In the genomic region with DNA sequence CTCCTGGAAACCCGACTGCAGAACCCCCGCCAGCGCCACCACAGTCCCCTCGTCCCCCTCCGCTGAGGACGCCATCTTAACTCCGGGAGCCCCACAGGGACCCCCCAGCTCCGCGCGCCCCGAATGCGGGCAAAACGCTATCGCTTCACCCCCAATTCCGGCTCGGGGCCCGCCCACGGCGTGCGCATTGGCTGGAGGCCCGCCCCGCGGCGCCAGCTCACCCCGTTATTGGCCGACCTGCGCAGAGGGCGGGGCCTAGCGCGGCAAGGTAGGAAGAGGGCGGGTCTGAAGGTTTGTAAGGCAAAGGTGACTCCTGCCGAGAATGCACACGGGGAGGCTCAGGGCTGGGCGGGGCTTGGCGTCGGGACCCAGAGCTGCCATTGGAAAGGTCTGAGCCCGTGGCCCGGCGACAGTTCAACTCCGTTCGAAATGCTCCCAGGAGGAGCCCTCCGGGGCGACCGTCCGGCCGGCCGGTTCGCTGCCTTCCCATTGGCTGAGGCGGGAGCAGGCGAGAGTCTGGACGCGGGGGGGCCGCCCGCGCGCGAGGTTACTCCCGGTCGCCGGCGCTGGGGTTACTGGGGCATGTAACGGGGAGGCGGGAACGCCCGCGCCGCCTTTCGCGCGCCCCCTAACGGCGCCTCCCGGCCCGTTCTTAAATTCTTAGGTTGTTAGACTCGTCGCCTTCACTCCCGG, we compare ENCODE assay signal across 8 cellular contexts. TPM values are rescaled to one million over a fixed set of nuclear protein-coding genes. Genes with fewer than 3 reads are reported as not detected.
DNase-seq lines count a peak whose midpoint lies in the region; ATAC-seq and TF ChIP-seq lines count a peak whose summit lies in the region.

Gene LPCAT3, minus strand, starts transcription at position 127 of the 693 bp plus-strand sequence. Its CDS starts 52 bp downstream, at position 75.

- H3K9ac ChIP-seq in mucosa of rectum (ENCODE audit: low read depth in 1 of 2, low read length in 2 of 2) = peak within 1 kb of the TSS; percentile 85 to 91

- DNase-seq in DMS79 (lab: John Stamatoyannopoulos, UW) (peak; percentile 95), KBM-7 (peak; percentile 98), PC-9 (peak; percentile 96 to 100), epithelial cell of proximal tubule (ENCODE audit: low read depth) (peak; percentile 52)
- DNase-seq in activated T-cell treated with anti-CD3 and anti-CD28 coated beads, Interleukin-2, amount 50 U/mL, for 1 hour = peak; percentile 97
- DNase-seq in stimulated activated CD8-positive, alpha-beta memory T cell treated with anti-CD3 and anti-CD28 coated beads, Interleukin-4, amount 100 ng/mL, for 48 hours = peak; percentile 97

- no TSS peak for BruUV-seq in PC-9 (replicated peaks; lab: Mats Ljungman, UMichigan)

- TF ChIP-seq CTCF in PC-9 (conservative IDR thresholded peaks at IDR 0.05) (peak; percentile 83), epithelial cell of proximal tubule (conservative IDR thresholded peaks at IDR 0.05; ENCODE audit: low read depth, low read length) (peak; percentile 72)

- H3K4me1 ChIP-seq in PC-9 (replicated peaks; ENCODE audit: insufficient read depth) (peaks cover 37% of the 10 kb centered on the region), mucosa of rectum (ENCODE audit: control insufficient read depth in 2 of 2, insufficient read depth in 2 of 2, low read length in 2 of 2) (peaks cover 12 to 15% of the 10 kb centered on the region in 2 donors)

- ATAC-seq in GM21717 (IDR thresholded peaks at IDR 0.05; ENCODE audit: unreplicated experiment) = peak; percentile 92

- CTCF ChIA-PET in PC-9 (lab: Charles Lee) = interaction anchor here (0.6 to 1.5 kb wide), 4 partner anchors 57 to 167 kb away, joined by 3 to 9 read pairs (median 4); partner anchors contain the start of gene CDCA3

- no peaks in the 10 kb centered on the region; the same call in 1 of the 2 replicates for H3K9me2 ChIP-seq in PC-9 (ENCODE audit: insufficient read depth)

- intact Hi-C loops in PC-9 (cut with micrococcal nuclease; ENCODE audit: unreplicated experiment) = loop anchor here (1.0 to 2.0 kb wide), 6 partner anchors 48 to 170 kb away; partner anchors contain the start of genes C1R, EMG1, PEX5 and PHB2

- POLR2A ChIA-PET in PC-9 (lab: Charles Lee; ENCODE audit: unreplicated experiment) = interaction anchor here (0.5 to 1.3 kb wide), 13 partner anchors 11 to 1010 kb away, joined by 3 to 8 read pairs (median 4); partner anchors contain the start of genes C12orf57, RNU7-1 and USP5

- H3K27ac ChIP-seq in PC-9 (peak within 1 kb of the TSS; percentile 74), mucosa of rectum (ENCODE audit: low read depth in 2 of 2, low read length in 2 of 2) (peak within 1 kb of the TSS; percentile 89 to 93)

- H3K4me2 ChIP-seq in PC-9 = peak within 1 kb of the TSS; percentile 85

- H4K20me1 ChIP-seq in PC-9 (ENCODE audit: insufficient read depth) = no peaks in the 10 kb centered on the region

- H3F3A ChIP-seq in PC-9 (ENCODE audit: insufficient read depth, low read depth) = peaks cover 7% of the 10 kb centered on the region

- in situ Hi-C loops in KBM-7 (cut with MboI; ENCODE audit: low pct_unique_long_range_greater_than_20kb, low sequenced_read_pairs) = no loop called here

- no peaks in the 10 kb centered on the region for H3K27me3 ChIP-seq in PC-9 (ENCODE audit: insufficient read depth, low read depth)
- H3K27me3 ChIP-seq in mucosa of rectum (ENCODE audit: control insufficient read depth in 2 of 2, insufficient read depth in 2 of 2, low read length in 2 of 2) = no peaks in the 10 kb centered on the region

- peak within 1 kb of the TSS; percentile 79 for H3K4me3 ChIP-seq in PC-9
- peak within 1 kb of the TSS; percentile 95 for H3K4me3 ChIP-seq in epithelial cell of proximal tubule (ENCODE audit: low read depth, low read length)
- H3K4me3 ChIP-seq in mucosa of rectum (ENCODE audit: low read length in 2 of 2) = peak within 1 kb of the TSS; percentile 95 to 97

- no peaks in the 10 kb centered on the region for H3K9me3 ChIP-seq in PC-9 (ENCODE audit: insufficient read depth, low read depth)
- no peaks in the 10 kb centered on the region for H3K9me3 ChIP-seq in mucosa of rectum (ENCODE audit: control insufficient read depth in 2 of 2, low read length in 2 of 2)

- H3K79me2 ChIP-seq in PC-9 (ENCODE audit: low read depth) = peaks cover 34% of the 10 kb centered on the region

- H2AFZ ChIP-seq in PC-9 = peak within 1 kb of the TSS; percentile 89

- H3K36me3 ChIP-seq in PC-9 (ENCODE audit: low read depth) = no peaks in the 10 kb centered on the region
- peaks cover 1 to 3% of the 10 kb centered on the region in 2 donors for H3K36me3 ChIP-seq in mucosa of rectum (ENCODE audit: control insufficient read depth in 2 of 2, insufficient read depth in 2 of 2, low read length in 2 of 2)

RNA-seq across cellular contexts. Expression of gene LPCAT3, which starts in this region (rescaled TPM):
- total RNA-seq in PC-9 (2021) = 53.8 and 102 TPM in 2 replicates
- total RNA-seq in epithelial cell of proximal tubule = 14.9 and 27.1 TPM in 2 replicates

Comparison
In these comparisons a context has a peak if more than half of its experiments do, and no peak if none do; other contexts are left out.
1. Peak in every context shown above with its lines: DNase-seq, ATAC-seq, H3K4me3 ChIP-seq and H3K27ac ChIP-seq.